In the genomic region with DNA sequence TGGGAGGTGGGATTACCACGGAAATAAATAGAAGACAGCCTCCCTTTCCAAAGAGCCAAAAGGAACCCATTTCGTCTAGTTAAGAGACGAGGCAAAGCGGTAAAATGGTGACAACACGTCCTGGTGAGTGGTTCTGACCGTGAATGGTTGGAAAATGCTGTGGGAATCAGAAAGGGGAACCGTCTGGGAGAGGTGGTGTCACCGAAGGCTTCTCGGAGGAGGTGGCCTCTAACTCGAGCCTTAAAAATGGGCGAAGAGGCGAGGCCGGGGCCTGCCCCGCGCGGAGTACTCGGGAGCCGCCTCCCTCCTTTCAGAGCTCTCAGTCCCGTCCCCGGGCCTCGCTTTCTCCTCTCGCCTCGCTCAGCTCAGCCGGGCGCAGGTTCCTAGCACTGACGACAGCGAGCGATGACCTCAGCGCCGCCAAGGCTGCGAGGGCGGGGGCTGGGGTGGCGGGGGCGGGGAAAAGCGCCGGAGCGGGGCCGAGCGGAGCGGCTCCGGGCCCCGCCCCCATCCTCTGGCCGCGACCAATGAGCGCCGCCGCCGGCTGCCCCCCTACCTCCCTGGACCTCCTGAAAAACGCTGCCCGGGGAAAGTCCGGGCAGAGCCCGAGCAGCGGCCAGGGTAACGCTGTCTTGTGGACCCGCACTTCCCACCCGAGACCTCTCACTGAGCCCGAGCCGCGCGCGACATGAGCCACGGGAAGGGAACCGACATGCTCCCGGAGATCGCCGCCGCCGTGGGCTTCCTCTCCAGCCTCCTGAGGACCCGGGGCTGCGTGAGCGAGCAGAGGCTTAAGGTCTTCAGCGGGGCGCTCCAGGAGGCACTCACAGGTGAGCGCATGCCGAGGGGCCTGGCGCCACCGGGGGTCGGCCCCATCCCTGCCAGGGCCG, we compare ENCODE assay signal across 8 cellular contexts. TPM values are rescaled to one million over a fixed set of nuclear protein-coding genes. Genes with fewer than 3 reads are reported as not detected.
A peak's percentile ranks its signal among the peaks of the same experiment; 100 is the strongest.
DNase-seq lines count a peak whose midpoint lies in the region; ATAC-seq and TF ChIP-seq lines count a peak whose summit lies in the region.

A gene with protein sequence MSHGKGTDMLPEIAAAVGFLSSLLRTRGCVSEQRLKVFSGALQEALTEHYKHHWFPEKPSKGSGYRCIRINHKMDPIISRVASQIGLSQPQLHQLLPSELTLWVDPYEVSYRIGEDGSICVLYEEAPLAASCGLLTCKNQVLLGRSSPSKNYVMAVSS (plus strand): TSS at position 601 of the 890 bp plus-strand sequence. CDS start 88 bp downstream, at position 689.

- WGBS in mammary epithelial cell (ENCODE audit: low coverage, missing lambda C conversion rate), result 26% methylated on average over 13 of the region's 79 CpGs

- intact Hi-C loops in mammary epithelial cell (cut with micrococcal nuclease), result loop anchor here (1.0 kb wide), 1 partner anchor 24 kb away; no protein-coding TSS in a partner anchor

- H3K9me3 ChIP-seq in mammary epithelial cell (replicated peaks; ENCODE audit: insufficient read depth, low read length) (no peaks in the 10 kb centered on the region), iPS-20b (ENCODE audit: insufficient read depth, low read depth, low read length) (no peaks in the 10 kb centered on the region)

- H3K4me3 ChIP-seq in WI38 (ENCODE audit: low read depth, low read length) (peak within 1 kb of the TSS; percentile 81), mammary epithelial cell (replicated peaks in 1 of 3; ENCODE audit: insufficient read depth in 1 of 3, low read depth in 2 of 3, low read length in 3 of 3) (peak within 1 kb of the TSS; percentile 86 to 94 (median 93)), iPS-20b (ENCODE audit: low read length) (peak within 1 kb of the TSS; percentile 76), skin epidermis (peak within 1 kb of the TSS; percentile 61 to 99 (median 76))

- no peaks in the 10 kb centered on the region for H3K27me3 ChIP-seq in mammary epithelial cell (ENCODE audit: insufficient read depth, low read length)
- H3K27me3 ChIP-seq in iPS-20b (ENCODE audit: insufficient read depth, low read length), result peaks cover 89% of the 10 kb centered on the region

- in situ Hi-C loops in ACHN (cut with HindIII; ENCODE audit: low pct_ligation_motif_present, low pct_unique_long_range_greater_than_20kb, low sequenced_read_pairs) (no loop called here), mammary epithelial cell (cut with MboI; ENCODE audit: low sequenced_read_pairs in 2 of 2) (no loop called here)

- H3K27ac ChIP-seq in mammary epithelial cell (ENCODE audit: insufficient read depth, low read depth, low read length) (peak within 1 kb of the TSS; percentile 82), iPS-20b (ENCODE audit: low read length) (no peak within 1 kb of the TSS), skin epidermis (peak within 1 kb of the TSS; percentile 79 to 100 (median 98))

- peak; percentile 77 for ATAC-seq in GM18907 (IDR thresholded peaks at IDR 0.05; ENCODE audit: unreplicated experiment)
- peak; percentile 60 for ATAC-seq in HG03139 (IDR thresholded peaks at IDR 0.05; ENCODE audit: unreplicated experiment)

- CTCF ChIA-PET in mammary epithelial cell (lab: Charles Lee; ENCODE audit: low non-redundant PET), result no interaction called here

- peak within 1 kb of the TSS; percentile 89 for H3K9ac ChIP-seq in mammary epithelial cell (ENCODE audit: insufficient read depth, low read length)
- peak within 1 kb of the TSS; percentile 83; the same call in 1 of the 2 replicates for H3K9ac ChIP-seq in iPS-20b (ENCODE audit: low read depth, low read length)

- DNase-seq in ACHN, result peak; percentile 94
- peak; percentile 78 for DNase-seq in NCI-H2196 treated with DMSO at 0.1 percent for 48 hours (lab: John Stamatoyannopoulos, UW; ENCODE audit: unreplicated experiment)
- DNase-seq in mammary epithelial cell, result peak; percentile 91

- TF ChIP-seq CTCF in WI38 (IDR thresholded peaks at IDR 0.05; ENCODE audit: low read depth, low read length) (no peak), mammary epithelial cell (conservative IDR thresholded peaks at IDR 0.05 in 1 of 2, IDR thresholded peaks at IDR 0.05 in 1 of 2; ENCODE audit: extremely low read depth in 1 of 2, insufficient read depth in 1 of 2, low read depth in 1 of 2, low read length in 2 of 2) (no peak)

- peaks cover 49% of the 10 kb centered on the region for H3K79me2 ChIP-seq in mammary epithelial cell (ENCODE audit: insufficient read depth, low read length)

- H2AFZ ChIP-seq in mammary epithelial cell (ENCODE audit: low read depth, low read length), result peak within 1 kb of the TSS; percentile 86

- TSS peak; percentile 42 for BruUV-seq in mammary epithelial cell (replicated peaks; lab: Mats Ljungman, UMichigan)

- H3K4me2 ChIP-seq in mammary epithelial cell (ENCODE audit: insufficient read depth, low read depth, low read length), result peak within 1 kb of the TSS; percentile 99

- dilution Hi-C loops in mammary epithelial cell (cut with HindIII; ENCODE audit: low sequenced_read_pairs), result no loop called here

- H3K4me1 ChIP-seq in mammary epithelial cell (ENCODE audit: insufficient read depth, low read length) (peaks cover 44% of the 10 kb centered on the region), iPS-20b (ENCODE audit: insufficient read depth, low read length) (peaks cover 23% of the 10 kb centered on the region)

- peaks cover 13% of the 10 kb centered on the region for H3K36me3 ChIP-seq in mammary epithelial cell (ENCODE audit: insufficient read depth, low read length)
- no peaks in the 10 kb centered on the region for H3K36me3 ChIP-seq in iPS-20b (ENCODE audit: insufficient read depth, low read depth, low read length)

- H4K20me1 ChIP-seq in mammary epithelial cell (ENCODE audit: insufficient read depth, low read length), result no peaks in the 10 kb centered on the region

RNA-seq across cellular contexts. Expression of the gene that starts here (rescaled TPM):
- 100 to 1,000 TPM in 1 of 2 donors, 10 to 100 TPM in 1; 74.8 to 107 TPM for total RNA-seq in mammary epithelial cell
- 47.2 TPM for polyA plus RNA-seq in mammary epithelial cell
- 57.2 TPM for polyA minus RNA-seq in mammary epithelial cell
